In genomic region chr22:38870312-38870741, GRCh38 we compare ENCODE assay signal across 1 cellular context.
TF ChIP-seq lines count a peak whose summit lies in the region.

No MANE protein-coding gene starts in this region.

TF ChIP-seq in GM12878, 131 proteins besides CTCF, POLR2A, EP300 and RAD21 (continued from another document):
- peak; percentile 90 to 92 for TF ChIP-seq IKZF2 (IDR thresholded peaks at IDR 0.05)
- no peak for TF ChIP-seq NKRF (conservative IDR thresholded peaks at IDR 0.05)
- 0 out of 2 replicates have a peak, but pooled peaks have one; percentile 13 for TF ChIP-seq ELK1 (IDR thresholded peaks at IDR 0.05; ENCODE audit: low read depth, low read length)
- TF ChIP-seq JUNB (IDR thresholded peaks at IDR 0.05): no peak
- TF ChIP-seq GABPA (IDR thresholded peaks at IDR 0.05; ENCODE audit: low read depth): no peak; the same call in 1 of the 2 replicates
- 0 out of 2 replicates have a peak, but pooled peaks have one; percentile 37 for TF ChIP-seq SMAD5 (IDR thresholded peaks at IDR 0.05; ENCODE audit: low read depth)
- TF ChIP-seq NBN (IDR thresholded peaks at IDR 0.05): peak; percentile 60
- TF ChIP-seq SPI1 (IDR thresholded peaks at IDR 0.05; ENCODE audit: borderline replicate concordance, insufficient read depth, low read depth, low read length): peak; percentile 69
- peak; percentile 56 for TF ChIP-seq NR2F1 (conservative IDR thresholded peaks at IDR 0.05)
- 0 out of 2 replicates have a peak, but pooled peaks have one; percentile 17 for TF ChIP-seq CREM (IDR thresholded peaks at IDR 0.05; ENCODE audit: low read depth)
- no peak for TF ChIP-seq TCF7 (IDR thresholded peaks at IDR 0.05; ENCODE audit: borderline replicate concordance)
- 0 out of 2 replicates have a peak, but pooled peaks have one; percentile 27 for TF ChIP-seq TBL1XR1 (IDR thresholded peaks at IDR 0.05; ENCODE audit: low read depth, low read length)
- peak; percentile 53; the same call in 1 of the 2 replicates for TF ChIP-seq TCF12 (IDR thresholded peaks at IDR 0.05; ENCODE audit: low read depth, low read length)
- TF ChIP-seq IRF4 (IDR thresholded peaks at IDR 0.05; ENCODE audit: low read depth, low read length): peak; percentile 49; the same call in 1 of the 2 replicates
- peak; percentile 85; the same call in 1 of the 2 replicates for TF ChIP-seq SIN3A (IDR thresholded peaks at IDR 0.05; ENCODE audit: low read depth, low read length)
- TF ChIP-seq PAX5 (IDR thresholded peaks at IDR 0.05; ENCODE audit: borderline replicate concordance, low read depth, low read length): no peak
- TF ChIP-seq RUNX3 (IDR thresholded peaks at IDR 0.05; ENCODE audit: low read length): peak; percentile 56
- TF ChIP-seq MEF2B (IDR thresholded peaks at IDR 0.05; ENCODE audit: partially characterized antibody, poor library complexity, severe bottlenecking): no peak
- 0 out of 2 replicates have a peak, but pooled peaks have one; percentile 49 for TF ChIP-seq TCF3 (IDR thresholded peaks at IDR 0.05; ENCODE audit: borderline replicate concordance, insufficient read depth, low read depth, low read length)
- TF ChIP-seq YBX1 (IDR thresholded peaks at IDR 0.05): no peak
- TF ChIP-seq SMARCA5 (IDR thresholded peaks at IDR 0.05): peak; percentile 91; the same call in 1 of the 2 replicates
- TF ChIP-seq SMC3 (IDR thresholded peaks at IDR 0.05; ENCODE audit: borderline replicate concordance, low read length): peak; percentile 60; the same call in 1 of the 2 replicates
- peak; percentile 10 to 16; a peak in 1 of 4 replicates for TF ChIP-seq BHLHE40 (IDR thresholded peaks at IDR 0.05; ENCODE audit: borderline replicate concordance in 1 of 2, low read depth in 2 of 2, low read length in 1 of 2)
- TF ChIP-seq CREB1 (IDR thresholded peaks at IDR 0.05; ENCODE audit: low read depth): peak; percentile 56
- TF ChIP-seq RELB (IDR thresholded peaks at IDR 0.05; ENCODE audit: low read depth): peak; percentile 76
- TF ChIP-seq PBX3 (IDR thresholded peaks at IDR 0.05; ENCODE audit: insufficient replicate concordance, low read depth, low read length): peak; percentile 29
- TF ChIP-seq EED (IDR thresholded peaks at IDR 0.05; ENCODE audit: low read depth): peak; percentile 94
- TF ChIP-seq IKZF1 (conservative IDR thresholded peaks at IDR 0.05): peak; percentile 90
- TF ChIP-seq POU2F2 (IDR thresholded peaks at IDR 0.05; ENCODE audit: borderline replicate concordance, low read depth, low read length): peak; percentile 53; the same call in 1 of the 3 replicates
- TF ChIP-seq BACH1 (IDR thresholded peaks at IDR 0.05; ENCODE audit: borderline replicate concordance): peak; percentile 26; the same call in 1 of the 2 replicates
- TF ChIP-seq CBFB (IDR thresholded peaks at IDR 0.05; ENCODE audit: low read depth): 0 out of 2 replicates have a peak, but pooled peaks have one; percentile 21
- TF ChIP-seq ZBTB40 (IDR thresholded peaks at IDR 0.05; ENCODE audit: borderline replicate concordance): 0 out of 2 replicates have a peak, but pooled peaks have one; percentile 23
- TF ChIP-seq ZNF384 (IDR thresholded peaks at IDR 0.05; ENCODE audit: borderline replicate concordance, low read depth, low read length): peak; percentile 22; the same call in 1 of the 2 replicates
